In genomic region chrX:139828830-139829229, GRCh38 we compare ENCODE assay signal across 23 cellular contexts.
"Had no signal": no experiment of that assay in that cellular context is flagged by ENCODE, and none has a peak within 500 bp of the region (broad histone marks: within the 10 kb centered on the region; RNA-seq: fewer than 3 reads in every experiment).

No MANE protein-coding gene starts in this region.

- H3K4me3 ChIP-seq: gastrocnemius medialis, heart right ventricle, neural progenitor cell, pancreas, smooth muscle cell, testis, tibial nerve, upper lobe of right lung, vagina had no signal

- H3K9me3 Mint-ChIP-seq: natural killer cell; neural progenitor cell; stimulated activated effector memory CD8-positive, alpha-beta T cell treated with anti-CD3 and anti-CD28 coated beads, Interleukin-12 subunit alpha, Interleukin-12 subunit beta, amount 100 ng/mL, for 72 hours; stimulated activated naive CD8-positive, alpha-beta T cell treated with anti-CD3 and anti-CD28 coated beads, Interleukin-15, Interleukin-2, amounts not matched to agents 100 ng/mL and 50 ng/mL, for 24 hours had no signal

- H3K4me3 Mint-ChIP-seq: mesothelial cell of epicardium; natural killer cell; neural progenitor cell; stimulated activated effector memory CD8-positive, alpha-beta T cell treated with anti-CD3 and anti-CD28 coated beads, Interleukin-12 subunit alpha, Interleukin-12 subunit beta, amount 100 ng/mL, for 72 hours; stimulated activated naive CD8-positive, alpha-beta T cell treated with anti-CD3 and anti-CD28 coated beads, Interleukin-15, Interleukin-2, amounts not matched to agents 100 ng/mL and 50 ng/mL, for 24 hours had no signal

- H3K9ac ChIP-seq: neural progenitor cell had no signal

- H3K27ac Mint-ChIP-seq: mesothelial cell of epicardium; natural killer cell; neural progenitor cell; progenitor cell of endocrine pancreas; stimulated activated effector memory CD8-positive, alpha-beta T cell treated with anti-CD3 and anti-CD28 coated beads, Interleukin-12 subunit alpha, Interleukin-12 subunit beta, amount 100 ng/mL, for 72 hours; stimulated activated naive CD8-positive, alpha-beta T cell treated with anti-CD3 and anti-CD28 coated beads, Interleukin-15, Interleukin-2, amounts not matched to agents 100 ng/mL and 50 ng/mL, for 24 hours had no signal

- H3K27ac ChIP-seq: gastrocnemius medialis, heart right ventricle, neural progenitor cell, pancreas, testis, tibial nerve, upper lobe of right lung, vagina had no signal

- H3K36me3 Mint-ChIP-seq: natural killer cell; stimulated activated effector memory CD8-positive, alpha-beta T cell treated with anti-CD3 and anti-CD28 coated beads, Interleukin-12 subunit alpha, Interleukin-12 subunit beta, amount 100 ng/mL, for 72 hours had no signal

- H3K36me3 ChIP-seq: gastrocnemius medialis, heart right ventricle, neural progenitor cell, pancreas, tibial nerve, upper lobe of right lung, vagina had no signal

- ATAC-seq: esophagus mucosa; gastrocnemius medialis; heart right ventricle; natural killer cell; right cardiac atrium; stimulated activated effector memory CD8-positive, alpha-beta T cell treated with anti-CD3 and anti-CD28 coated beads, Interleukin-12 subunit alpha, Interleukin-12 subunit beta, amount 100 ng/mL, for 72 hours; upper lobe of right lung had no signal

- H3K27me3 ChIP-seq: gastrocnemius medialis, neural progenitor cell, pancreas, testis, tibial nerve, upper lobe of right lung, vagina had no signal

- H3K4me1 ChIP-seq: pancreas, testis had no signal

- H3K9me3 ChIP-seq: gastrocnemius medialis, heart right ventricle, pancreas, testis, tibial nerve, upper lobe of right lung, vagina had no signal

- H3K27me3 Mint-ChIP-seq: progenitor cell of endocrine pancreas; stimulated activated naive CD8-positive, alpha-beta T cell treated with anti-CD3 and anti-CD28 coated beads, Interleukin-15, Interleukin-2, amounts not matched to agents 100 ng/mL and 50 ng/mL, for 24 hours had no signal

- DNase-seq: effector memory CD4-positive, alpha-beta T cell; gastrocnemius medialis; heart right ventricle; hypothalamus; kidney glomerular epithelial cell; mammary epithelial cell; natural killer cell; nucleus accumbens; pancreas; right cardiac atrium; stimulated activated CD4-positive, alpha-beta T cell treated with anti-CD3 and anti-CD28 coated beads, Interleukin-4, amount 100 ng/mL, for 1 hour; stimulated activated CD8-positive, alpha-beta memory T cell treated with anti-CD3 and anti-CD28 coated beads, Interleukin-4, amount 100 ng/mL, for 48 hours; testis; upper lobe of right lung had no signal
